ENCODE assay signal across 13 cellular contexts in the genomic region with DNA sequence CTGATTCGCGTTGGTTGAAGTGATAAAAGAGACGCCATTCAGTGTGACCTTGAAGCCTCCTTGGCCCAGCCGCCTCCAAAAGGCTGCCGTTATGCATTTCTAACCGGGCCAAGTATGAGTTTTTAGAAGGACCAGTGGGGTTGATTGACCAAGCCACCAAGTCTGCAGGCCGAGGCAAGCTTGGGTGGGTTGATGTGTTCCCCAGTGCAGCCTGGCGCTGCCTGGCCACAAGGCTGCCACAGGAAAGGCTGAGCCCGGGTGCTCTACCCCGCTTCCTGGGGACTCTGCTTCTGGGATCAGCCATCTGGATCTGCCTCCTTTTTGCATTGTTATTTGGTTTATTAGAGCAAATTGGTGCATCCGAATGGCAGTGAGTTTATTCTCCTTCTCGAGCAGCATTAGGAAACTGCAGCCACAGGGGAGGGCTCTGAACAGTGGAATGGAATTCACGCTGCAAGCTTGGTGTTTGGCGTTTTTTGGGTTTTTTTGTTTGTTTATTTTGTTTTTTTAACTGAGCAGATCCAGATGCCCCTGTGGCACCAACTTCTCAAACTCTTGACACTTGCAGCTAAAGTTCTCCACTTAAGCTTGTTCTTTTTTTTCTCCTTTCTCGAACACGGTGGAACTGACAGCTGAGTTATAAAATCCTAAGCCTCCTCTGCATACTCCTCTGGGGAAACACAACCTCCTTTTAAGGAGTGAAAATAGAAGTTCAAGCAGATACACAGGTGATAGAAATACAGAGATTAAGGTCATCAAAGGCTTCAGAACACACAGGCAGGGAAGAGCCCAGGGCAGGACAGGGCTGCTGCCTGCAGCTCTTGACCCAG.
DNase-seq lines count a peak whose midpoint lies in the region; ATAC-seq and TF ChIP-seq lines count a peak whose summit lies in the region.
"Had no signal": no experiment of that assay in that cellular context is flagged by ENCODE, and none has a peak within 500 bp of the region (broad histone marks: within the 10 kb centered on the region; RNA-seq: fewer than 3 reads in every experiment).

No MANE protein-coding gene starts in this region.

- no peaks in the 10 kb centered on the region for H3K36me3 ChIP-seq in upper lobe of right lung

- CTCF ChIA-PET in MCF 10A (lab: Yijun Ruan, JAX): interaction anchor here (0.9 kb wide), 2 partner anchors 8 to 15 kb away, joined by 3 to 4 read pairs; no protein-coding TSS in a partner anchor

- intact Hi-C loops in upper lobe of right lung (cut with DNase I): no loop called here
- intact Hi-C loops in MCF 10A (cut with micrococcal nuclease): no loop called here

- H3K9me3 Mint-ChIP-seq in MCF 10A (ENCODE audit: unreplicated experiment): no peaks in the 10 kb centered on the region

- no peak overlapping the region for H3K4me3 Mint-ChIP-seq in MCF 10A (ENCODE audit: unreplicated experiment)

- H3K27ac Mint-ChIP-seq in MCF 10A (ENCODE audit: low read depth, unreplicated experiment): no peak overlapping the region

- BruUV-seq in MCF 10A (replicated peaks; lab: Mats Ljungman, UMichigan): no TSS peak

- no peaks in the 10 kb centered on the region for H3K4me1 ChIP-seq in upper lobe of right lung

- DNase-seq in EH (ENCODE audit: low read depth): peak; percentile 28
- peak in 4 of 61 donors; percentile 13 to 70 (median 42) for DNase-seq in caudate nucleus (lab: John Stamatoyannopoulos, UW)
- peak; percentile 76 for DNase-seq in mesenteric fat pad (ENCODE audit: low spot score)
- peak; percentile 35 for DNase-seq in upper lobe of right lung
- DNase-seq in MCF 10A (ENCODE audit: unreplicated experiment): no peak
- no peak for DNase-seq in activated naive CD4-positive, alpha-beta T cell treated with Interleukin-2 at 50 U/mL for 16 hours
- DNase-seq in GDM1 (lab: John Stamatoyannopoulos, UW): no peak
- DNase-seq: HCEC 1CT, NCI-H1092, NCI-H1694 treated with DMSO at 0.1 percent for 48 hours, NCI-H446, PC-3 had no signal

- POLR2A ChIA-PET in MCF 10A (lab: Yijun Ruan, JAX): no interaction called here

- ATAC-seq in upper lobe of right lung: no peak
- ATAC-seq: PC-3 had no signal

- TF ChIP-seq CTCF in upper lobe of right lung (IDR thresholded peaks at IDR 0.05): no peak
- TF ChIP-seq CTCF in MCF 10A (IDR thresholded peaks at IDR 0.05; ENCODE audit: unreplicated experiment): no peak

- H3K27me3 Mint-ChIP-seq in MCF 10A (ENCODE audit: insufficient read depth, unreplicated experiment): peaks cover 59% of the 10 kb centered on the region

- H3K4me3 ChIP-seq in upper lobe of right lung: no peak overlapping the region
- H3K4me3 ChIP-seq: SK-N-MC had no signal

- no peaks in the 10 kb centered on the region for H3K4me1 Mint-ChIP-seq in MCF 10A (ENCODE audit: insufficient read depth, unreplicated experiment)

- H3K9me3 ChIP-seq in upper lobe of right lung: no peaks in the 10 kb centered on the region

- H3K36me3 Mint-ChIP-seq in MCF 10A (ENCODE audit: insufficient read depth, unreplicated experiment): no peaks in the 10 kb centered on the region

- H3K27me3 ChIP-seq in upper lobe of right lung: peaks cover 9% of the 10 kb centered on the region

- H3K27ac ChIP-seq in caudate nucleus (ENCODE audit: low read depth, low read length) (peak overlapping the region; percentile 92), upper lobe of right lung (no peak overlapping the region)
- H3K27ac ChIP-seq: SK-N-MC had no signal

Comparison
In these comparisons a context has a peak if more than half of its experiments do, and no peak if none do; other contexts are left out.
1. DNase-seq: peak in EH (single experiment), mesenteric fat pad (single experiment) and upper lobe of right lung (single experiment); none in MCF 10A (single experiment), activated naive CD4-positive, alpha-beta T cell treated with Interleukin-2 at 50 U/mL for 16 hours (single experiment) and GDM1 (single experiment).